ENCODE assay signal across 1 cellular context in the genomic region with DNA sequence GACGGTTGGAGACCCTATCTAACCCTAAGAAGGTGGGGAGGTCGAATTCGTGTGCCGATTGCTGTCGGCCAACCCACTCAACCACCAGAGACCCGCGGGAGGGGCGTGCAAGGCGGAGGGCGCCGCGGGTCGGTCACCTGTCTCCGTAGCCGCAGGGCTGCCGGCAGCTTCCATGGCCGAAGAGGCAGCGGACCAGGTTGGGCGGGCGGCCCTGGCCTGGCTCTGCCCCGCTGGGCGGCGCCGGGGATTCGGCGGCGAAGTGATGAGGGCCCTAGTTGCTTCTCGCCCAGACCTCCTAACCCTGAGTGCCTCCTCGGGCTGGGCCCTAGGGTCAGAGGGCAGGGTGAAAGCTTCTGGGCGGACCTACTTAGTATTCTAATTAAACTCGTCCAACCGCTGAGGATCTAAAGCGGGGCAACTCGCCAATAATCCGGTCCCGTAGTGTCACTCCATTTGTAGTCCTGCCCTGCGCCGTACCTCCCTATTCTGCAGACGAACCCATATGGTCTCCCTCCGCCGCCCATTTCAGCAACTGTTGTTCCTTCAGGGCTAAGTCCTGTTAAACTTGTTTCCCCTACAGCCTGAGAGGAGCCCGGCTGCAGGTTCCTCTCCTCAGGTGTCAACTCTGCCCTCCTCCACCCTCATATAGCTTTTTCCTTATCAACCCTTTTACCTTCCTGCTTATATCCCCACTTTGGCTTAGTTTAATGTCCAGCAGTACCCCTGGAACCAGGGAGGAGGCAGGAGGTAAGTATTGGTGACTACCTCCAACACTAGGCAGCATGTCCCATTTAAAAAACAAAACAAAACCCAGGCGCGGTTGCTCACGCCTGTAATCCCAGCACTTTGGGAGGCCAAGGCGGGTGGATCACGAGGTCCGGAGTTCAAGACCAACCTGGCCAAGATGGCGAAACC.
A peak's percentile ranks its signal among the peaks of the same experiment; 100 is the strongest.
TF ChIP-seq lines count a peak whose summit lies in the region.

Gene PYM1 (minus strand): TSS at position 307 of the 915 bp plus-strand sequence. CDS start 133 bp downstream, at position 174.

TF ChIP-seq in HepG2, 621 proteins besides CTCF, POLR2A, EP300 and RAD21 (continued from another document and continues in another):
- TF ChIP-seq, protein P1, sequence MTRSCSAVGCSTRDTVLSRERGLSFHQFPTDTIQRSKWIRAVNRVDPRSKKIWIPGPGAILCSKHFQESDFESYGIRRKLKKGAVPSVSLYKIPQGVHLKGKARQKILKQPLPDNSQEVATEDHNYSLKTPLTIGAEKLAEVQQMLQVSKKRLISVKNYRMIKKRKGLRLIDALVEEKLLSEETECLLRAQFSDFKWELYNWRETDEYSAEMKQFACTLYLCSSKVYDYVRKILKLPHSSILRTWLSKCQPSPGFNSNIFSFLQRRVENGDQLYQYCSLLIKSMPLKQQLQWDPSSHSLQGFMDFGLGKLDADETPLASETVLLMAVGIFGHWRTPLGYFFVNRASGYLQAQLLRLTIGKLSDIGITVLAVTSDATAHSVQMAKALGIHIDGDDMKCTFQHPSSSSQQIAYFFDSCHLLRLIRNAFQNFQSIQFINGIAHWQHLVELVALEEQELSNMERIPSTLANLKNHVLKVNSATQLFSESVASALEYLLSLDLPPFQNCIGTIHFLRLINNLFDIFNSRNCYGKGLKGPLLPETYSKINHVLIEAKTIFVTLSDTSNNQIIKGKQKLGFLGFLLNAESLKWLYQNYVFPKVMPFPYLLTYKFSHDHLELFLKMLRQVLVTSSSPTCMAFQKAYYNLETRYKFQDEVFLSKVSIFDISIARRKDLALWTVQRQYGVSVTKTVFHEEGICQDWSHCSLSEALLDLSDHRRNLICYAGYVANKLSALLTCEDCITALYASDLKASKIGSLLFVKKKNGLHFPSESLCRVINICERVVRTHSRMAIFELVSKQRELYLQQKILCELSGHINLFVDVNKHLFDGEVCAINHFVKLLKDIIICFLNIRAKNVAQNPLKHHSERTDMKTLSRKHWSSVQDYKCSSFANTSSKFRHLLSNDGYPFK (CRISPR knock-in tag; IDR thresholded peaks at IDR 0.05; ENCODE audit: borderline replicate concordance) = peak; percentile 44; the same call in 1 of the 2 replicates
- no peak for TF ChIP-seq ZSCAN20 (CRISPR knock-in tag; IDR thresholded peaks at IDR 0.05; ENCODE audit: borderline replicate concordance)
- peak; percentile 51; the same call in 1 of the 2 replicates for TF ChIP-seq ZNF619 (CRISPR knock-in tag; IDR thresholded peaks at IDR 0.05)
- peak; percentile 63; the same call in 1 of the 2 replicates for TF ChIP-seq ZNF33B (CRISPR knock-in tag; IDR thresholded peaks at IDR 0.05)
- peak; percentile 55; the same call in 1 of the 2 replicates for TF ChIP-seq ZNF614 (CRISPR knock-in tag; IDR thresholded peaks at IDR 0.05; ENCODE audit: borderline replicate concordance)
- peak; percentile 57 for TF ChIP-seq YY1 (IDR thresholded peaks at IDR 0.05; ENCODE audit: insufficient read depth, insufficient replicate concordance, low read depth, low read length)
- peak; percentile 29; the same call in 1 of the 2 replicates for TF ChIP-seq NFYB (CRISPR knock-in tag; IDR thresholded peaks at IDR 0.05)
- TF ChIP-seq, protein P2, sequence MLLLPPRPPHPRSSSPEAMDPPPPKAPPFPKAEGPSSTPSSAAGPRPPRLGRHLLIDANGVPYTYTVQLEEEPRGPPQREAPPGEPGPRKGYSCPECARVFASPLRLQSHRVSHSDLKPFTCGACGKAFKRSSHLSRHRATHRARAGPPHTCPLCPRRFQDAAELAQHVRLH (CRISPR knock-in tag; IDR thresholded peaks at IDR 0.05; ENCODE audit: borderline replicate concordance, low read depth) = peak; percentile 5; the same call in 1 of the 2 replicates
- no peak for TF ChIP-seq ZBTB1 (CRISPR knock-in tag; IDR thresholded peaks at IDR 0.05; ENCODE audit: borderline replicate concordance)
- TF ChIP-seq, protein P3, sequence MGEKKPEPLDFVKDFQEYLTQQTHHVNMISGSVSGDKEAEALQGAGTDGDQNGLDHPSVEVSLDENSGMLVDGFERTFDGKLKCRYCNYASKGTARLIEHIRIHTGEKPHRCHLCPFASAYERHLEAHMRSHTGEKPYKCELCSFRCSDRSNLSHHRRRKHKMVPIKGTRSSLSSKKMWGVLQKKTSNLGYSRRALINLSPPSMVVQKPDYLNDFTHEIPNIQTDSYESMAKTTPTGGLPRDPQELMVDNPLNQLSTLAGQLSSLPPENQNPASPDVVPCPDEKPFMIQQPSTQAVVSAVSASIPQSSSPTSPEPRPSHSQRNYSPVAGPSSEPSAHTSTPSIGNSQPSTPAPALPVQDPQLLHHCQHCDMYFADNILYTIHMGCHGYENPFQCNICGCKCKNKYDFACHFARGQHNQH (CRISPR knock-in tag; IDR thresholded peaks at IDR 0.05) = 0 out of 2 replicates have a peak, but pooled peaks have one; percentile 13
- TF ChIP-seq SIX4 (CRISPR knock-in tag; IDR thresholded peaks at IDR 0.05) = no peak
- peak; percentile 14; the same call in 1 of the 2 replicates for TF ChIP-seq FOSL2 (CRISPR knock-in tag; IDR thresholded peaks at IDR 0.05)
- no peak for TF ChIP-seq ZNF260 (CRISPR knock-in tag; IDR thresholded peaks at IDR 0.05; ENCODE audit: borderline replicate concordance, low read depth)
- TF ChIP-seq, protein P4, sequence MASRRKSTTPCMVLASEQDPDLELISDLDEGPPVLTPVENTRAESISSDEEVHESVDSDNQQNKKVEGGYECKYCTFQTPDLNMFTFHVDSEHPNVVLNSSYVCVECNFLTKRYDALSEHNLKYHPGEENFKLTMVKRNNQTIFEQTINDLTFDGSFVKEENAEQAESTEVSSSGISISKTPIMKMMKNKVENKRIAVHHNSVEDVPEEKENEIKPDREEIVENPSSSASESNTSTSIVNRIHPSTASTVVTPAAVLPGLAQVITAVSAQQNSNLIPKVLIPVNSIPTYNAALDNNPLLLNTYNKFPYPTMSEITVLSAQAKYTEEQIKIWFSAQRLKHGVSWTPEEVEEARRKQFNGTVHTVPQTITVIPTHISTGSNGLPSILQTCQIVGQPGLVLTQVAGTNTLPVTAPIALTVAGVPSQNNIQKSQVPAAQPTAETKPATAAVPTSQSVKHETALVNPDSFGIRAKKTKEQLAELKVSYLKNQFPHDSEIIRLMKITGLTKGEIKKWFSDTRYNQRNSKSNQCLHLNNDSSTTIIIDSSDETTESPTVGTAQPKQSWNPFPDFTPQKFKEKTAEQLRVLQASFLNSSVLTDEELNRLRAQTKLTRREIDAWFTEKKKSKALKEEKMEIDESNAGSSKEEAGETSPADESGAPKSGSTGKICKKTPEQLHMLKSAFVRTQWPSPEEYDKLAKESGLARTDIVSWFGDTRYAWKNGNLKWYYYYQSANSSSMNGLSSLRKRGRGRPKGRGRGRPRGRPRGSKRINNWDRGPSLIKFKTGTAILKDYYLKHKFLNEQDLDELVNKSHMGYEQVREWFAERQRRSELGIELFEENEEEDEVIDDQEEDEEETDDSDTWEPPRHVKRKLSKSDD (CRISPR knock-in tag; IDR thresholded peaks at IDR 0.05; ENCODE audit: low read depth) = no peak
- peak; percentile 52; the same call in 1 of the 2 replicates for TF ChIP-seq DR1 (CRISPR knock-in tag; IDR thresholded peaks at IDR 0.05)
- TF ChIP-seq SOX13 (IDR thresholded peaks at IDR 0.05) = 0 out of 2 replicates have a peak, but pooled peaks have one; percentile 18
- TF ChIP-seq SOX13 (CRISPR knock-in tag; conservative IDR thresholded peaks at IDR 0.05 in 1 of 2, IDR thresholded peaks at IDR 0.05 in 1 of 2) = no peak
- peak; percentile 46 for TF ChIP-seq PHF5A (CRISPR knock-in tag; IDR thresholded peaks at IDR 0.05; ENCODE audit: low read depth, unreplicated experiment)
- no peak for TF ChIP-seq ETV5 (CRISPR knock-in tag; IDR thresholded peaks at IDR 0.05; ENCODE audit: borderline replicate concordance)
- TF ChIP-seq ZNF468 (CRISPR knock-in tag; IDR thresholded peaks at IDR 0.05) = no peak
- TF ChIP-seq ZNF496 (CRISPR knock-in tag; IDR thresholded peaks at IDR 0.05; ENCODE audit: insufficient replicate concordance) = no peak
- TF ChIP-seq, protein P5, sequence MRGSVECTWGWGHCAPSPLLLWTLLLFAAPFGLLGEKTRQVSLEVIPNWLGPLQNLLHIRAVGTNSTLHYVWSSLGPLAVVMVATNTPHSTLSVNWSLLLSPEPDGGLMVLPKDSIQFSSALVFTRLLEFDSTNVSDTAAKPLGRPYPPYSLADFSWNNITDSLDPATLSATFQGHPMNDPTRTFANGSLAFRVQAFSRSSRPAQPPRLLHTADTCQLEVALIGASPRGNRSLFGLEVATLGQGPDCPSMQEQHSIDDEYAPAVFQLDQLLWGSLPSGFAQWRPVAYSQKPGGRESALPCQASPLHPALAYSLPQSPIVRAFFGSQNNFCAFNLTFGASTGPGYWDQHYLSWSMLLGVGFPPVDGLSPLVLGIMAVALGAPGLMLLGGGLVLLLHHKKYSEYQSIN (CRISPR knock-in tag; IDR thresholded peaks at IDR 0.05; ENCODE audit: borderline replicate concordance) = no peak
- 0 out of 2 replicates have a peak, but pooled peaks have one; percentile 32 for TF ChIP-seq ZFP36L1 (CRISPR knock-in tag; IDR thresholded peaks at IDR 0.05)
- TF ChIP-seq, protein P6, sequence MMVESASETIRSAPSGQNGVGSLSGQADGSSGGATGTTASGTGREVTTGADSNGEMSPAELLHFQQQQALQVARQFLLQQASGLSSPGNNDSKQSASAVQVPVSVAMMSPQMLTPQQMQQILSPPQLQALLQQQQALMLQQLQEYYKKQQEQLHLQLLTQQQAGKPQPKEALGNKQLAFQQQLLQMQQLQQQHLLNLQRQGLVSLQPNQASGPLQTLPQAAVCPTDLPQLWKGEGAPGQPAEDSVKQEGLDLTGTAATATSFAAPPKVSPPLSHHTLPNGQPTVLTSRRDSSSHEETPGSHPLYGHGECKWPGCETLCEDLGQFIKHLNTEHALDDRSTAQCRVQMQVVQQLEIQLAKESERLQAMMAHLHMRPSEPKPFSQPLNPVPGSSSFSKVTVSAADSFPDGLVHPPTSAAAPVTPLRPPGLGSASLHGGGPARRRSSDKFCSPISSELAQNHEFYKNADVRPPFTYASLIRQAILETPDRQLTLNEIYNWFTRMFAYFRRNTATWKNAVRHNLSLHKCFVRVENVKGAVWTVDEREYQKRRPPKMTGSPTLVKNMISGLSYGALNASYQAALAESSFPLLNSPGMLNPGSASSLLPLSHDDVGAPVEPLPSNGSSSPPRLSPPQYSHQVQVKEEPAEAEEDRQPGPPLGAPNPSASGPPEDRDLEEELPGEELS (CRISPR knock-in tag; IDR thresholded peaks at IDR 0.05) = peak; percentile 30; the same call in 1 of the 2 replicates
- TF ChIP-seq FOXK1 (CRISPR knock-in tag; IDR thresholded peaks at IDR 0.05; ENCODE audit: borderline replicate concordance, low read depth) = peak; percentile 15; the same call in 1 of the 2 replicates
- peak; percentile 52; the same call in 1 of the 2 replicates for TF ChIP-seq ERF (CRISPR knock-in tag; IDR thresholded peaks at IDR 0.05)
- no peak for TF ChIP-seq ZNF629 (CRISPR knock-in tag; conservative IDR thresholded peaks at IDR 0.05)
- TF ChIP-seq KLF15 (CRISPR knock-in tag; IDR thresholded peaks at IDR 0.05; ENCODE audit: borderline replicate concordance) = 0 out of 2 replicates have a peak, but pooled peaks have one; percentile 13
- TF ChIP-seq ZNF83 (CRISPR knock-in tag; IDR thresholded peaks at IDR 0.05; ENCODE audit: borderline replicate concordance) = no peak
- TF ChIP-seq, protein P7, sequence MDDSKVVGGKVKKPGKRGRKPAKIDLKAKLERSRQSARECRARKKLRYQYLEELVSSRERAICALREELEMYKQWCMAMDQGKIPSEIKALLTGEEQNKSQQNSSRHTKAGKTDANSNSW (CRISPR knock-in tag; IDR thresholded peaks at IDR 0.05; ENCODE audit: borderline replicate concordance) = 0 out of 2 replicates have a peak, but pooled peaks have one; percentile 49
- no peak for TF ChIP-seq E2F2 (CRISPR knock-in tag; IDR thresholded peaks at IDR 0.05; ENCODE audit: borderline replicate concordance)
- peak; percentile 42; the same call in 1 of the 2 replicates for TF ChIP-seq HOMEZ (CRISPR knock-in tag; IDR thresholded peaks at IDR 0.05; ENCODE audit: low read depth)
- TF ChIP-seq ZNF329 (CRISPR knock-in tag; IDR thresholded peaks at IDR 0.05; ENCODE audit: low read depth) = no peak; the same call in 1 of the 2 replicates
- no peak for TF ChIP-seq HDAC6 (IDR thresholded peaks at IDR 0.05; ENCODE audit: low read depth, low read length)
- no peak for TF ChIP-seq ZNF17 (CRISPR knock-in tag; IDR thresholded peaks at IDR 0.05)
- 0 out of 2 replicates have a peak, but pooled peaks have one; percentile 10 for TF ChIP-seq ELF1 (CRISPR knock-in tag; IDR thresholded peaks at IDR 0.05)
- peak; percentile 64; the same call in 1 of the 2 replicates for TF ChIP-seq ZNF678 (CRISPR knock-in tag; IDR thresholded peaks at IDR 0.05)
- TF ChIP-seq SALL1 (CRISPR knock-in tag; IDR thresholded peaks at IDR 0.05) = peak; percentile 45; the same call in 1 of the 2 replicates
- TF ChIP-seq, protein P8, sequence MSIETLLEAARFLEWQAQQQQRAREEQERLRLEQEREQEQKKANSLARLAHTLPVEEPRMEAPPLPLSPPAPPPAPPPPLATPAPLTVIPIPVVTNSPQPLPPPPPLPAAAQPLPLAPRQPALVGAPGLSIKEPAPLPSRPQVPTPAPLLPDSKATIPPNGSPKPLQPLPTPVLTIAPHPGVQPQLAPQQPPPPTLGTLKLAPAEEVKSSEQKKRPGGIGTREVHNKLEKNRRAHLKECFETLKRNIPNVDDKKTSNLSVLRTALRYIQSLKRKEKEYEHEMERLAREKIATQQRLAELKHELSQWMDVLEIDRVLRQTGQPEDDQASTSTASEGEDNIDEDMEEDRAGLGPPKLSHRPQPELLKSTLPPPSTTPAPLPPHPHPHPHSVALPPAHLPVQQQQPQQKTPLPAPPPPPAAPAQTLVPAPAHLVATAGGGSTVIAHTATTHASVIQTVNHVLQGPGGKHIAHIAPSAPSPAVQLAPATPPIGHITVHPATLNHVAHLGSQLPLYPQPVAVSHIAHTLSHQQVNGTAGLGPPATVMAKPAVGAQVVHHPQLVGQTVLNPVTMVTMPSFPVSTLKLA (IDR thresholded peaks at IDR 0.05) = no peak
- no peak for TF ChIP-seq ZBTB42 (CRISPR knock-in tag; IDR thresholded peaks at IDR 0.05)
